20 cellular contexts compared by ENCODE assay signal in genomic region chr6:44737829-44738528, GRCh38.
A peak's percentile ranks its signal among the peaks of the same experiment; 100 is the strongest.
DNase-seq lines count a peak whose midpoint lies in the region; ATAC-seq and TF ChIP-seq lines count a peak whose summit lies in the region.
"Had no signal": no experiment of that assay in that cellular context is flagged by ENCODE, and none has a peak within 500 bp of the region (broad histone marks: within the 10 kb centered on the region; RNA-seq: fewer than 3 reads in every experiment).

No MANE protein-coding gene starts in this region.

- H4K20me1 ChIP-seq in IMR-90 (ENCODE audit: insufficient read depth, low read length), result no peaks in the 10 kb centered on the region

- H2BK5ac ChIP-seq in IMR-90 (ENCODE audit: low read depth, low read length, poor library complexity, severe bottlenecking), result no peak overlapping the region

- no peak overlapping the region for H3K14ac ChIP-seq in IMR-90 (replicated peaks; ENCODE audit: low read depth, low read length)

- no peak overlapping the region for H3K4me2 ChIP-seq in IMR-90 (ENCODE audit: low read depth, low read length)

- H3K27ac ChIP-seq in IMR-90 (ENCODE audit: insufficient read depth, low read length) (no peak overlapping the region), heart right ventricle (peak overlapping the region in 1 of 10 donors; percentile 31)
- H3K27ac ChIP-seq: cardiac muscle cell had no signal

- H4K91ac ChIP-seq in IMR-90 (ENCODE audit: insufficient read depth, low read depth, low read length), result peak overlapping the region; percentile 46; the same call in 1 of the 2 replicates

- no peak overlapping the region for H3K4me3 Mint-ChIP-seq in stimulated activated effector memory CD8-positive, alpha-beta T cell treated with anti-CD3 and anti-CD28 coated beads, Interleukin-12 subunit alpha, Interleukin-12 subunit beta, amount 100 ng/mL, for 72 hours
- H3K4me3 Mint-ChIP-seq: activated CD4-positive, alpha-beta T cell treated with anti-CD3 and anti-CD28 coated beads for 36 hours; activated naive CD8-positive, alpha-beta T cell; effector memory CD8-positive, alpha-beta T cell had no signal

- H3K27ac Mint-ChIP-seq in stimulated activated effector memory CD8-positive, alpha-beta T cell treated with anti-CD3 and anti-CD28 coated beads, Interleukin-12 subunit alpha, Interleukin-12 subunit beta, amount 100 ng/mL, for 72 hours, result peak overlapping the region; percentile 43
- H3K27ac Mint-ChIP-seq: activated CD4-positive, alpha-beta T cell treated with anti-CD3 and anti-CD28 coated beads for 36 hours; activated naive CD8-positive, alpha-beta T cell; effector memory CD8-positive, alpha-beta T cell had no signal

- H2AFZ ChIP-seq in IMR-90 (replicated peaks; ENCODE audit: low read length, poor library complexity), result no peak overlapping the region

- no peak overlapping the region for H2BK20ac ChIP-seq in IMR-90 (ENCODE audit: low read depth, low read length)

- no peaks in the 10 kb centered on the region for H3K9me1 ChIP-seq in IMR-90 (ENCODE audit: insufficient read depth, low read length)

- DNase-seq in IMR-90 (no peak), islet precursor cell (peak; percentile 51), heart right ventricle (no peak)
- no peak for DNase-seq in stimulated activated effector memory CD8-positive, alpha-beta T cell treated with anti-CD3 and anti-CD28 coated beads, Interleukin-12 subunit alpha, Interleukin-12 subunit beta, amount 100 ng/mL, for 72 hours (ENCODE audit: low spot score in 2 of 2)
- no peak for DNase-seq in activated CD4-positive, alpha-beta T cell treated with anti-CD3 and anti-CD28 coated beads for 1 hour
- DNase-seq: activated T-cell treated with anti-CD3 and anti-CD28 coated beads for 4 hours; DMS79; effector memory CD8-positive, alpha-beta T cell; foreskin melanocyte; NCI-H1092; NK-92 treated with Interleukin-12 subunit alpha and Interleukin-12 subunit beta, amount 100 ng/mL, for 24 hours; occipital lobe; Right ventricle myocardium superior; stimulated activated CD4-positive, alpha-beta T cell treated with anti-CD3 and anti-CD28 coated beads, Interleukin-4, amount 100 ng/mL, for 4 hours; T-helper 2 cell had no signal

- TF ChIP-seq POLR2A in IMR-90 (IDR thresholded peaks at IDR 0.05; ENCODE audit: low read depth, low read length), result no peak

- no peak for TF ChIP-seq CTCF in IMR-90 (conservative IDR thresholded peaks at IDR 0.05; ENCODE audit: low read depth, low read length)
- TF ChIP-seq CTCF in heart right ventricle (IDR thresholded peaks at IDR 0.05), result no peak

- no peak overlapping the region for H2AK9ac ChIP-seq in IMR-90 (replicated peaks; ENCODE audit: low read depth, low read length, poor library complexity)

- peak overlapping the region; percentile 31; the same call in 1 of the 3 replicates for H2BK15ac ChIP-seq in IMR-90 (ENCODE audit: low read depth, low read length)

- no peak overlapping the region for H3K4ac ChIP-seq in IMR-90 (ENCODE audit: low read depth, low read length)

- dilution Hi-C loops in IMR-90 (cut with HindIII; ENCODE audit: low sequenced_read_pairs, unreplicated experiment), result no loop called here

- peaks cover 10% of the 10 kb centered on the region for H3K4me1 ChIP-seq in IMR-90 (ENCODE audit: control insufficient read depth, insufficient read depth, low read length)
- H3K4me1 ChIP-seq in heart right ventricle, result peaks cover 0 to 16% (median 4%) of the 10 kb centered on the region in 9 donors

- H3K9me3 ChIP-seq in IMR-90 (ENCODE audit: control insufficient read depth, insufficient read depth, low read length) (no peaks in the 10 kb centered on the region), heart right ventricle (no peaks in the 10 kb centered on the region)

- no peak overlapping the region for H3K18ac ChIP-seq in IMR-90 (ENCODE audit: low read depth, low read length)

- BruUV-seq in IMR-90 (replicated peaks; lab: Mats Ljungman, UMichigan), result no TSS peak

- ATAC-seq in GM18511 (IDR thresholded peaks at IDR 0.05; ENCODE audit: unreplicated experiment) (peak; percentile 25), IMR-90 (ENCODE audit: low read depth) (0 out of 2 replicates have a peak, but pooled peaks have one; percentile 18), HG03159 (IDR thresholded peaks at IDR 0.05; ENCODE audit: unreplicated experiment) (no peak), heart right ventricle (no peak)
- ATAC-seq in stimulated activated effector memory CD8-positive, alpha-beta T cell treated with anti-CD3 and anti-CD28 coated beads, Interleukin-12 subunit alpha, Interleukin-12 subunit beta, amount 100 ng/mL, for 72 hours, result no peak
- ATAC-seq: effector memory CD8-positive, alpha-beta T cell had no signal

- H3K9ac ChIP-seq in IMR-90 (ENCODE audit: low read depth, low read length), result no peak overlapping the region

- H2BK120ac ChIP-seq in IMR-90 (ENCODE audit: low read depth, low read length), result 0 out of 2 replicates have a peak overlapping the region, but pooled peaks have one; percentile 8

- no peak overlapping the region for H4K5ac ChIP-seq in IMR-90 (ENCODE audit: low read depth, low read length)

- H3K4me3 ChIP-seq in IMR-90 (ENCODE audit: insufficient read depth, low read depth, low read length), result no peak overlapping the region
- H3K4me3 ChIP-seq in heart right ventricle, result no peak overlapping the region
- H3K4me3 ChIP-seq: cardiac muscle cell had no signal

- peaks cover 37% of the 10 kb centered on the region for H3K27me3 ChIP-seq in IMR-90 (ENCODE audit: control insufficient read depth, insufficient read depth, low read length)
- peaks cover 0 to 4% (median 0%) of the 10 kb centered on the region in 7 donors for H3K27me3 ChIP-seq in heart right ventricle
- H3K27me3 ChIP-seq: cardiac muscle cell had no signal

- CTCF ChIA-PET in IMR-90 (lab: Yijun Ruan, JAX), result no interaction called here

- intact Hi-C loops in IMR-90 (cut with micrococcal nuclease), result no loop called here
- intact Hi-C loops in heart right ventricle (cut with DNase I), result no loop called here

- H3K4me1 Mint-ChIP-seq in stimulated activated effector memory CD8-positive, alpha-beta T cell treated with anti-CD3 and anti-CD28 coated beads, Interleukin-12 subunit alpha, Interleukin-12 subunit beta, amount 100 ng/mL, for 72 hours, result peaks cover 14% of the 10 kb centered on the region

- TF ChIP-seq RAD21 in IMR-90 (IDR thresholded peaks at IDR 0.05; ENCODE audit: low read length), result no peak

- WGBS in IMR-90 (ENCODE audit: extremely low coverage in 2 of 2, insufficient read length in 1 of 2), 2 experiments, result 75% methylated on average over 2 of the region's 6 CpGs; no CpG with 5 or more reads in 1 of the 2 experiments
- WGBS in heart right ventricle, 2 donors, result 79 to 86% methylated on average over 6 of the region's 6 CpGs

- H3K79me1 ChIP-seq in IMR-90 (ENCODE audit: low read depth in 1 of 2, low read length in 2 of 2), result no peaks in the 10 kb centered on the region

- POLR2A ChIA-PET in IMR-90 (lab: Charles Lee; ENCODE audit: unreplicated experiment), result no interaction called here

- no peak overlapping the region for H3K23ac ChIP-seq in IMR-90 (ENCODE audit: low read depth, low read length)

- H3K36me3 ChIP-seq in IMR-90 (ENCODE audit: control insufficient read depth, insufficient read depth, low read length) (no peaks in the 10 kb centered on the region), heart right ventricle (no peaks in the 10 kb centered on the region)
- H3K36me3 ChIP-seq: cardiac muscle cell had no signal

- in situ Hi-C loops in IMR-90 (cut with MboI; ENCODE audit: low sequenced_read_pairs), result no loop called here

- peak overlapping the region; percentile 62; the same call in 1 of the 2 replicates for H2AK5ac ChIP-seq in IMR-90 (ENCODE audit: low read depth, low read length)

- H3K36me3 Mint-ChIP-seq in stimulated activated effector memory CD8-positive, alpha-beta T cell treated with anti-CD3 and anti-CD28 coated beads, Interleukin-12 subunit alpha, Interleukin-12 subunit beta, amount 100 ng/mL, for 72 hours, result no peaks in the 10 kb centered on the region
- H3K36me3 Mint-ChIP-seq: activated naive CD8-positive, alpha-beta T cell had no signal

- H3K9me3 Mint-ChIP-seq in stimulated activated effector memory CD8-positive, alpha-beta T cell treated with anti-CD3 and anti-CD28 coated beads, Interleukin-12 subunit alpha, Interleukin-12 subunit beta, amount 100 ng/mL, for 72 hours, result no peaks in the 10 kb centered on the region
- H3K9me3 Mint-ChIP-seq: effector memory CD8-positive, alpha-beta T cell had no signal

- no peak overlapping the region for H3K56ac ChIP-seq in IMR-90 (ENCODE audit: extremely low read depth, insufficient read depth, low read length)

- H4K8ac ChIP-seq in IMR-90 (ENCODE audit: low read depth in 2 of 2, low read length in 2 of 2), result peak overlapping the region in 1 of 2 experiments; percentile 31; a peak in 1 of 4 replicates

TF ChIP-seq in IMR-90, 13 proteins besides CTCF, POLR2A, EP300 and RAD21:
- TF ChIP-seq FOS (IDR thresholded peaks at IDR 0.05; ENCODE audit: low read depth, low read length), result no peak
- TF ChIP-seq NFE2L2 (IDR thresholded peaks at IDR 0.05; ENCODE audit: low read depth, low read length), result no peak
- no peak for TF ChIP-seq MXI1 (IDR thresholded peaks at IDR 0.05; ENCODE audit: borderline replicate concordance, low read depth, low read length)
- TF ChIP-seq, protein P1, sequence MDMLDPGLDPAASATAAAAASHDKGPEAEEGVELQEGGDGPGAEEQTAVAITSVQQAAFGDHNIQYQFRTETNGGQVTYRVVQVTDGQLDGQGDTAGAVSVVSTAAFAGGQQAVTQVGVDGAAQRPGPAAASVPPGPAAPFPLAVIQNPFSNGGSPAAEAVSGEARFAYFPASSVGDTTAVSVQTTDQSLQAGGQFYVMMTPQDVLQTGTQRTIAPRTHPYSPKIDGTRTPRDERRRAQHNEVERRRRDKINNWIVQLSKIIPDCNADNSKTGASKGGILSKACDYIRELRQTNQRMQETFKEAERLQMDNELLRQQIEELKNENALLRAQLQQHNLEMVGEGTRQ (IDR thresholded peaks at IDR 0.05; ENCODE audit: low read depth, low read length), result no peak
- TF ChIP-seq BHLHE40 (IDR thresholded peaks at IDR 0.05; ENCODE audit: low read depth, low read length), result no peak
- no peak for TF ChIP-seq RCOR1 (IDR thresholded peaks at IDR 0.05; ENCODE audit: insufficient replicate concordance, low read length)
- TF ChIP-seq MAZ (IDR thresholded peaks at IDR 0.05; ENCODE audit: borderline replicate concordance, low read depth, low read length), result no peak
- TF ChIP-seq MAFK (IDR thresholded peaks at IDR 0.05; ENCODE audit: low read depth, low read length), result no peak

Comparison
In these comparisons a context has a peak if more than half of its experiments do, and no peak if none do; other contexts are left out.
1. ATAC-seq: peak in GM18511 (single experiment) and IMR-90 (single experiment); none in stimulated activated effector memory CD8-positive, alpha-beta T cell treated with anti-CD3 and anti-CD28 coated beads, Interleukin-12 subunit alpha, Interleukin-12 subunit beta, amount 100 ng/mL, for 72 hours (single experiment), HG03159 (single experiment) and heart right ventricle (0 of 8).